Comparison of ENCODE assay signal across 8 cellular contexts in the genomic region with DNA sequence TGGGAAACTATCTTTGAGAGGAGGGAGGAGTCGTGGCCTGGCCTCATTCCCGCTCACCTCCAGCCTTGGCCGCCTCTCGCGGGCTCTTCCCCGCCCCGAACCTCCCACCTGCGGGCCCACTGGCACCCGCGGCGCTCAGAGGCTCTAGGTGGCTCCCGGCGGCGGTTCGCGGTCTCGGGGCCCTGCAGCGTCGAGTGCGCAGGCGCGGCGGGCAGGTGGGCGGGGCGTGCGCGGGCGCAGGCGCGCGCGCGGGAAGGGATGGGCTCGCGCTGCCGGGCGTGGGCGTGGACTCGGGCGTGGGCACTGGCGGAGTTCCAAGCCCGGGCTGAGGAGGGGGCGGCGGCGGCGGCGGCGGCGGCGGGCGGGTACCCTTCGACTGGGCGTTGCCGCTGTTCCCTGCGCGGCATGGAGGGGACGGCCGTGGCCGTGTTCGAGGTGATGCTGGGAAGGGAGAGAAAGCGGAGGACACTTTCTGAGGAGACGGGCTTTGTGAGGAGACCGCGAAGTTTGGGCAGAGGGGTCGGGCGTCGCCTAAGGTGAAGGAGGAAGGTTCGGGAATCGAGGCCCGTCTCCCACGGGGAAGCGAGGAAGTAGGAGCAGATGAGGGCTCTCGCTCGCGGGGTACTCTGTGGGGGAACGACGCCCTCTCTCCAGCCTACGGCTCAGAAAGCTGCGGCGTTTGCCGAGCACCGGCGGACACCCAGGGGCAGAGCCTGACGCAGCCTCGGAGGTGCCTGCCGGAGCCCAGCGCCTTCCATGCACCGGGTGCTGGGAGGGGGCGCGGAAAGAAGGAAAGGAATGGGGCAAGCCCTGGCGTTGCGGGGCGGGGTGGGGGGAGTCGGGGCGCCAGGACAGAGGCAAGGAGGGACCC. TPM values are rescaled to one million over a fixed set of nuclear protein-coding genes. Genes with fewer than 3 reads are reported as not detected.
DNase-seq lines count a peak whose midpoint lies in the region; ATAC-seq and TF ChIP-seq lines count a peak whose summit lies in the region.

No MANE protein-coding gene starts in this region.

- DNase-seq in GM10248 (ENCODE audit: extremely low spot score) (peak; percentile 99), NCI-H1105 (lab: John Stamatoyannopoulos, UW) (peak; percentile 85), cardiac muscle cell (ENCODE audit: low read depth in 1 of 2, low spot score in 1 of 2) (peak; percentile 69 to 88), trophoblast cell (peak; percentile 92 to 97), transverse colon (peak; percentile 91)
- DNase-seq in activated naive CD8-positive, alpha-beta T cell treated with anti-CD3 and anti-CD28 coated beads, Interleukin-2, amount 50 U/mL, for 16 hours (ENCODE audit: low read depth, low spot score): peak; percentile 64

- H2AFZ ChIP-seq in SU-DHL-6 (ENCODE audit: low read depth, low read length, severe bottlenecking) (peak overlapping the region; percentile 95), trophoblast cell (ENCODE audit: insufficient read depth, low read length, poor library complexity) (peak overlapping the region; percentile 91)

- no peaks in the 10 kb centered on the region for H4K20me1 ChIP-seq in SU-DHL-6 (ENCODE audit: low read depth, low read length)

- peak overlapping the region; percentile 86 for H2BK120ac ChIP-seq in trophoblast cell (ENCODE audit: insufficient read depth, low read length, poor library complexity)

- TF ChIP-seq CTCF in GM10248 (IDR thresholded peaks at IDR 0.05; ENCODE audit: control extremely low read depth, extremely low read depth, low read depth, missing control alignments) (peak; percentile 20), SU-DHL-6 (IDR thresholded peaks at IDR 0.05; ENCODE audit: insufficient read depth, low read length, poor library complexity, severe bottlenecking) (no peak), cardiac muscle cell (IDR thresholded peaks at IDR 0.05; ENCODE audit: low read depth, low read length) (no peak), transverse colon (IDR thresholded peaks at IDR 0.05) (no peak)

- TF ChIP-seq POLR2A in transverse colon (IDR thresholded peaks at IDR 0.05): peak; percentile 72

- H3F3A ChIP-seq in SU-DHL-6 (ENCODE audit: insufficient read depth): peaks cover 5% of the 10 kb centered on the region; the same call in 1 of the 2 replicates

- H3K27me3 ChIP-seq in SU-DHL-6 (ENCODE audit: low read length) (no peaks in the 10 kb centered on the region), cardiac muscle cell (no peaks in the 10 kb centered on the region), trophoblast cell (ENCODE audit: insufficient read depth, low read length) (no peaks in the 10 kb centered on the region), transverse colon (no peaks in the 10 kb centered on the region)

- peak overlapping the region; percentile 95 for H3K4me2 ChIP-seq in SU-DHL-6 (ENCODE audit: low read depth, low read length, poor library complexity, severe bottlenecking)
- peak overlapping the region; percentile 100 for H3K4me2 ChIP-seq in trophoblast cell (ENCODE audit: low read length)

- H3K4me1 ChIP-seq in cardiac muscle cell (ENCODE audit: low read depth) (no peaks in the 10 kb centered on the region), trophoblast cell (ENCODE audit: control insufficient read depth in 1 of 2, insufficient read depth in 2 of 2, low read length in 2 of 2) (peaks cover 2 to 3% of the 10 kb centered on the region in 2 experiments), transverse colon (peaks cover 6 to 21% (median 14%) of the 10 kb centered on the region in 4 donors)

- peak overlapping the region; percentile 98 for H3K18ac ChIP-seq in trophoblast cell (ENCODE audit: low read length)

- peak overlapping the region; percentile 89 for H4K91ac ChIP-seq in trophoblast cell (ENCODE audit: low read depth, low read length)

- TF ChIP-seq EP300 in transverse colon (IDR thresholded peaks at IDR 0.05; ENCODE audit: low read depth): no peak

- H3K4me3 ChIP-seq in SU-DHL-6 (ENCODE audit: insufficient read depth, low read length, poor library complexity, severe bottlenecking) (peak overlapping the region; percentile 82), cardiac muscle cell (peak overlapping the region; percentile 52), trophoblast cell (ENCODE audit: low read depth, low read length) (peak overlapping the region; percentile 78), transverse colon (peak overlapping the region; percentile 51 to 76 (median 70))

- H3K27ac ChIP-seq in SU-DHL-6 (ENCODE audit: low read depth, low read length) (peak overlapping the region; percentile 79), cardiac muscle cell (peak overlapping the region; percentile 19), trophoblast cell (ENCODE audit: low read depth, low read length) (peak overlapping the region; percentile 40), transverse colon (peak overlapping the region; percentile 87 to 97 (median 94))

- H2BK12ac ChIP-seq in trophoblast cell (ENCODE audit: low read length): no peak overlapping the region

- no peaks in the 10 kb centered on the region for H3K9me2 ChIP-seq in SU-DHL-6 (replicated peaks; ENCODE audit: insufficient read depth, low read length)

- peak overlapping the region; percentile 78 for H2BK5ac ChIP-seq in trophoblast cell (ENCODE audit: low read depth, low read length, poor library complexity)

- no CpG with 5 or more reads among the region's 95 CpGs for WGBS in trophoblast cell (ENCODE audit: extremely low coverage, insufficient coverage, insufficient read length)
- 1% methylated on average over 77 of the region's 95 CpGs; no CpG with 5 or more reads in 1 of the 2 donors for WGBS in transverse colon (ENCODE audit: low coverage in 1 of 2), 2 donors

- H3K23ac ChIP-seq in trophoblast cell (ENCODE audit: low read length): no peak overlapping the region

- peak overlapping the region; percentile 85 for H3K4ac ChIP-seq in trophoblast cell (ENCODE audit: low read depth, low read length)

- intact Hi-C loops in transverse colon (cut with DNase I; ENCODE audit: low total_unique reads): no loop called here

- H3K79me1 ChIP-seq in trophoblast cell (ENCODE audit: low read length): peaks cover 10% of the 10 kb centered on the region

- peak overlapping the region; percentile 91 for H3K14ac ChIP-seq in trophoblast cell (ENCODE audit: low read length)

- peak overlapping the region; percentile 93 for H4K12ac ChIP-seq in trophoblast cell (ENCODE audit: low read depth, low read length)

- ATAC-seq in HG02588 (IDR thresholded peaks at IDR 0.05; ENCODE audit: unreplicated experiment): peak; percentile 82

- POLR2A ChIA-PET in GM10248 (lab: Yijun Ruan, JAX): no interaction called here

- peak overlapping the region; percentile 93 for H3K9ac ChIP-seq in SU-DHL-6 (ENCODE audit: low read length)
- peak overlapping the region; percentile 92 for H3K9ac ChIP-seq in trophoblast cell (ENCODE audit: low read length)

- CTCF ChIA-PET in GM10248 (lab: Yijun Ruan, JAX): interaction anchor here (1.0 to 1.2 kb wide), 2 partner anchors 8 to 89 kb away, joined by 3 to 4 read pairs; no protein-coding TSS in a partner anchor

- H2AK5ac ChIP-seq in trophoblast cell (ENCODE audit: low read length): peak overlapping the region; percentile 76

- H3K79me2 ChIP-seq in SU-DHL-6 (ENCODE audit: insufficient read depth, low read length) (peaks cover 45% of the 10 kb centered on the region), trophoblast cell (ENCODE audit: control insufficient read depth, insufficient read depth, low read length, poor library complexity) (peaks cover 7% of the 10 kb centered on the region)

- H4K8ac ChIP-seq in trophoblast cell (ENCODE audit: low read depth, low read length): peak overlapping the region; percentile 98

- no peaks in the 10 kb centered on the region for H3K36me3 ChIP-seq in SU-DHL-6 (ENCODE audit: low read length)
- H3K36me3 ChIP-seq in cardiac muscle cell: no peaks in the 10 kb centered on the region
- H3K36me3 ChIP-seq in trophoblast cell (ENCODE audit: control insufficient read depth in 1 of 2, insufficient read depth in 2 of 2, low read length in 2 of 2): no peaks in the 10 kb centered on the region
- H3K36me3 ChIP-seq in transverse colon: no peaks in the 10 kb centered on the region

- in situ Hi-C loops in transverse colon (cut with MboI; ENCODE audit: low pct_ligation_motif_present in 1 of 4, low pct_unique_long_range_greater_than_20kb in 1 of 4, low sequenced_read_pairs in 3 of 4): no loop called here

- peaks cover 11% of the 10 kb centered on the region; the same call in 1 of the 2 replicates for H3K9me3 ChIP-seq in SU-DHL-6 (ENCODE audit: insufficient read depth, low read length)
- no peaks in the 10 kb centered on the region for H3K9me3 ChIP-seq in cardiac muscle cell (ENCODE audit: low read depth)
- H3K9me3 ChIP-seq in trophoblast cell (ENCODE audit: insufficient read depth, low read depth, low read length): no peaks in the 10 kb centered on the region
- no peaks in the 10 kb centered on the region for H3K9me3 ChIP-seq in transverse colon

RNA-seq across cellular contexts. Expression of a gene that starts 15.7 kb away (rescaled TPM):
- total RNA-seq in cardiac muscle cell (23.1 and 27.4 TPM in 2 replicates), transverse colon (1 to 10 TPM in 3 of 4 donors, under 1 TPM in 1; 0.75 to 2.2 (median 1.6) TPM)
- 6.0 and 15.0 TPM in 2 replicates for polyA plus RNA-seq in cardiac muscle cell
- polyA plus RNA-seq in trophoblast cell (2013): 7.6 and 8.6 TPM in 2 replicates

Comparison
In these comparisons a context has a peak if more than half of its experiments do, and no peak if none do; other contexts are left out.
1. Peak in every context shown above with its lines: DNase-seq, ATAC-seq, H3K4me3 ChIP-seq and H3K27ac ChIP-seq.
2. H3K27ac ChIP-seq: peak in every context shown above with its lines; median percentile 94 in transverse colon; 79 in SU-DHL-6; 40 in trophoblast cell; 19 in cardiac muscle cell.